Comparison of ENCODE assay signal across 1 cellular context in genomic region chr11:83922318-83922717, GRCh38.
TF ChIP-seq lines count a peak whose summit lies in the region.

No MANE protein-coding gene starts in this region.

TF ChIP-seq in SK-N-SH, 30 proteins besides CTCF, POLR2A, EP300 and RAD21 (continued from another document):
- no peak for TF ChIP-seq PBX3 (IDR thresholded peaks at IDR 0.05)
